8 cellular contexts compared by ENCODE assay signal in genomic region chr14:55270832-55271571, GRCh38. TPM values are rescaled to one million over a fixed set of nuclear protein-coding genes. Genes with fewer than 3 reads are reported as not detected.
DNase-seq lines count a peak whose midpoint lies in the region; ATAC-seq, FAIRE-seq and TF ChIP-seq lines count a peak whose summit lies in the region.

Gene FBXO34 (plus strand): TSS chr14:55271421. CDS start chr14:55350391, 78,970 bp downstream.

- FAIRE-seq in keratinocyte (lab: Jason Lieb, UNC), result peak; percentile 87

- peak within 1 kb of the TSS; percentile 99 for H2AFZ ChIP-seq in keratinocyte (ENCODE audit: control insufficient read depth, low read length)

- ATAC-seq in GM19025 (IDR thresholded peaks at IDR 0.05; ENCODE audit: low read depth, unreplicated experiment), result peak; percentile 92
- ATAC-seq in HG03354 (IDR thresholded peaks at IDR 0.05; ENCODE audit: poor library complexity, severe bottlenecking, unreplicated experiment), result peak; percentile 87

- H3K9me3 ChIP-seq in keratinocyte (ENCODE audit: control insufficient read depth, low read depth, low read length), result no peaks in the 10 kb centered on the region

- peak; percentile 98 to 99 (median 98) for TF ChIP-seq CTCF in keratinocyte (optimal IDR thresholded peaks at IDR 0.05 in 1 of 3, IDR thresholded peaks at IDR 0.05 in 1 of 3, conservative IDR thresholded peaks at IDR 0.05 in 1 of 3; ENCODE audit: extremely low read depth in 1 of 3, insufficient read depth in 2 of 3, low read length in 3 of 3)

- peaks cover 28% of the 10 kb centered on the region for H3K4me1 ChIP-seq in keratinocyte (ENCODE audit: control insufficient read depth, extremely low read depth, insufficient read depth, low read length)

- H3K27ac ChIP-seq in keratinocyte (ENCODE audit: control insufficient read depth, insufficient read depth, low read length), result peak within 1 kb of the TSS; percentile 94

- peak; percentile 98 for DNase-seq in AG20443 (ENCODE audit: low spot score)
- peak; percentile 89 for DNase-seq in NCI-H446 treated with DMSO at 0.1 percent for 48 hours (lab: John Stamatoyannopoulos, UW)
- peak; percentile 100 for DNase-seq in activated CD4-positive, CD25-positive, alpha-beta regulatory T cell treated with anti-CD3 and anti-CD28 coated beads, Interleukin-2, amount 50 U/mL, for 72 hours
- DNase-seq in cerebellum (ENCODE audit: low spot score), result peak; percentile 97
- peak; percentile 61 for DNase-seq in keratinocyte (ENCODE audit: low read depth, low spot score)
- peak; percentile 99 for DNase-seq in stimulated activated CD4-positive, alpha-beta T cell treated with anti-CD3 and anti-CD28 coated beads, Interleukin-15, amount 100 ng/mL, for 24 hours

- dilution Hi-C loops in keratinocyte (cut with MboI; ENCODE audit: extremely low pct_ligation_motif_present, low sequenced_read_pairs), result no loop called here

- H3K36me3 ChIP-seq in keratinocyte (ENCODE audit: control insufficient read depth in 2 of 2, extremely low read depth in 1 of 2, insufficient read depth in 2 of 2, low read length in 2 of 2), result no peaks in the 10 kb centered on the region

- peaks cover 3% of the 10 kb centered on the region for H4K20me1 ChIP-seq in keratinocyte (ENCODE audit: control insufficient read depth, extremely low read depth, insufficient read depth, low read length)

- H3K9me1 ChIP-seq in keratinocyte (ENCODE audit: control insufficient read depth, extremely low read depth, insufficient read depth, low read length), result no peaks in the 10 kb centered on the region

- H3K9ac ChIP-seq in keratinocyte (ENCODE audit: control insufficient read depth, extremely low read depth, insufficient read depth, low read length), result peak within 1 kb of the TSS; percentile 97

- peak within 1 kb of the TSS; percentile 81 to 94 (median 92) for H3K4me3 ChIP-seq in keratinocyte (ENCODE audit: control insufficient read depth in 2 of 3, extremely low read depth in 1 of 3, insufficient read depth in 2 of 3, low read depth in 1 of 3, low read length in 3 of 3)

- H3K27me3 ChIP-seq in keratinocyte (ENCODE audit: control insufficient read depth, extremely low read depth, insufficient read depth, low read length), result no peaks in the 10 kb centered on the region

- H3K79me2 ChIP-seq in keratinocyte (ENCODE audit: control insufficient read depth, insufficient read depth, low read length), result peaks cover 41% of the 10 kb centered on the region

- H3K4me2 ChIP-seq in keratinocyte (ENCODE audit: control insufficient read depth, extremely low read depth, insufficient read depth, low read depth, low read length), result peak within 1 kb of the TSS; percentile 93

RNA-seq across cellular contexts. Expression of gene FBXO34, which starts in this region (rescaled TPM):
- 29.5 TPM for total RNA-seq in cerebellum
- polyA plus RNA-seq in keratinocyte, result 16.0 to 18.0 TPM (median 16.5 TPM) in 3 replicates
- polyA plus RNA-seq in keratinocyte (2011; ENCODE audit: low read depth), result 12.7 TPM
- polyA plus RNA-seq in keratinocyte (2011; cell fraction: cytosol; rRNA removed), result 9.7 and 14.3 TPM in 2 replicates
- polyA plus RNA-seq in keratinocyte (2011; cell fraction: nucleus; rRNA removed), result 24.2 and 28.0 TPM in 2 replicates
- polyA plus RNA-seq in keratinocyte (2012; ENCODE audit: low replicate concordance), result 9.5 and 17.9 TPM in 2 replicates
- polyA minus RNA-seq in keratinocyte, result 5.7 to 17.5 TPM (median 14.4 TPM) in 3 replicates
- polyA minus RNA-seq in keratinocyte (2011; cell fraction: cytosol; rRNA and poly(A)+ RNA removed), result 8.1 TPM
- 16.4 and 24.9 TPM in 2 replicates for polyA minus RNA-seq in keratinocyte (2011; cell fraction: nucleus; rRNA and poly(A)+ RNA removed)

Comparison
In these comparisons a context has a peak if more than half of its experiments do, and no peak if none do; other contexts are left out.
1. Peak in every context shown above with its lines: DNase-seq, ATAC-seq, H3K4me3 ChIP-seq and H3K27ac ChIP-seq.